Comparison of ENCODE assay signal across 8 cellular contexts in the genomic region with DNA sequence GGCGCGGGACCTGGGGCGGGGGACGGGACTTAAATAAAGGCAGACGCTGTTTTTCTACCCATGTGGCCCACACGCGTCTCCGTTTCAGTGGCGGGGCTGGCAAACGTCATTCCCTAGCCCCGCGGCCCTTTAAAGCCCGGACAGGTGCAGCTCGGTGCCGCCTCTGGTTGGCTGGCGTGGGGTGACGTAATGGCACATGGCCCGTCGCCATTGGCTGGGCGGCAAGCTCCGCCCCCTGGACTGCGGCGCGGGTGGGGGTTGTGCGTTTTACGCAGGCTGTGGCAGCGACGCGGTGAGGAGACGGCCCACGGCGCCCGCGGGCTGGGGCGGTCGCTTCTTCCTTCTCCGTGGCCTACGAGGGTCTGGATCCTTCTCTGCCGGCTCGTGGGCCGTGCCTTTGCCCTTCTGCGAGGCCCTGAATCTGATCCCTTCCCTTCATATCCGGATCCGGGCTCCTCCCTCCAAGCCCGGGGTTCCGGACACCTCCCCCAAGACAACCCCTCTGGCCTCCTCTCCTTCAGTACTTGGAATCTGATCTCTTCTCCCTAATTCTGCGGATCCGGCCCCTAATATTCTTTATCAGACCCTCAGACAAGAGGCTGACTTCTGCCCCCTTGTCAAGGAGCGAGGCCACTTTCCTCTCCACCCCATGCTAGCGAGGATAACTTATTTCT. TPM values are rescaled to one million over a fixed set of nuclear protein-coding genes. Genes with fewer than 3 reads are reported as not detected.
DNase-seq lines count a peak whose midpoint lies in the region; ATAC-seq and TF ChIP-seq lines count a peak whose summit lies in the region.

A gene with protein sequence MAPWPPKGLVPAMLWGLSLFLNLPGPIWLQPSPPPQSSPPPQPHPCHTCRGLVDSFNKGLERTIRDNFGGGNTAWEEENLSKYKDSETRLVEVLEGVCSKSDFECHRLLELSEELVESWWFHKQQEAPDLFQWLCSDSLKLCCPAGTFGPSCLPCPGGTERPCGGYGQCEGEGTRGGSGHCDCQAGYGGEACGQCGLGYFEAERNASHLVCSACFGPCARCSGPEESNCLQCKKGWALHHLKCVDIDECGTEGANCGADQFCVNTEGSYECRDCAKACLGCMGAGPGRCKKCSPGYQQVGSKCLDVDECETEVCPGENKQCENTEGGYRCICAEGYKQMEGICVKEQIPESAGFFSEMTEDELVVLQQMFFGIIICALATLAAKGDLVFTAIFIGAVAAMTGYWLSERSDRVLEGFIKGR (plus strand): TSS at position 274 of the 674 bp plus-strand sequence. CDS start 605 bp downstream, outside the sequence.

- H3K27ac ChIP-seq in adipose tissue (ENCODE audit: low read depth, low read length) (peak within 1 kb of the TSS; percentile 73), heart left ventricle (peak within 1 kb of the TSS; percentile 74 to 98 (median 93))

- H3K27me3 Mint-ChIP-seq in type B pancreatic cell, result no peaks in the 10 kb centered on the region

- DNase-seq in NCI-H1417 treated with DMSO at 0.1 percent for 48 hours (lab: John Stamatoyannopoulos, UW) (peak; percentile 41), T-helper 1 cell (peak; percentile 92 to 97 (median 96)), heart left ventricle (peak; percentile 94 to 98 (median 95)), posterior cingulate gyrus (peak; percentile 95 to 100 (median 98)), type B pancreatic cell (ENCODE audit: extremely low spot score, unreplicated experiment) (peak; percentile 95)

- no peaks in the 10 kb centered on the region for H3K27me3 ChIP-seq in heart left ventricle

- peaks cover 7 to 40% (median 23%) of the 10 kb centered on the region in 12 donors for H3K4me1 ChIP-seq in heart left ventricle

- peak within 1 kb of the TSS; percentile 98 for H3K4me3 Mint-ChIP-seq in type B pancreatic cell

- peaks cover 0 to 55% (median 36%) of the 10 kb centered on the region in 9 donors for H3K36me3 ChIP-seq in heart left ventricle

- peaks cover 22% of the 10 kb centered on the region for H3K36me3 Mint-ChIP-seq in type B pancreatic cell

- no peak for TF ChIP-seq CTCF in GM12875 (IDR thresholded peaks at IDR 0.05; ENCODE audit: borderline replicate concordance, insufficient read depth, low read depth, low read length)
- TF ChIP-seq CTCF in heart left ventricle (IDR thresholded peaks at IDR 0.05), result no peak
- no peak for TF ChIP-seq CTCF in type B pancreatic cell (conservative IDR thresholded peaks at IDR 0.05)

- 0% methylated on average over 34 to 50 of the region's 50 CpGs for WGBS in adipose tissue, 3 donors
- WGBS in heart left ventricle, 4 donors, result 0 to 1% (median 0%) methylated on average over 23 to 50 of the region's 50 CpGs

- peak within 1 kb of the TSS; percentile 99 for H3K27ac Mint-ChIP-seq in type B pancreatic cell

- ATAC-seq in HG02678 (IDR thresholded peaks at IDR 0.05; ENCODE audit: unreplicated experiment) (peak; percentile 85), heart left ventricle (peak; percentile 95 to 98 (median 97))

- peak in 1 of 2 donors; percentile 96 for TF ChIP-seq POLR2A in heart left ventricle (IDR thresholded peaks at IDR 0.05)

- H3K4me3 ChIP-seq in GM12875 (ENCODE audit: low read depth, low read length) (peak within 1 kb of the TSS; percentile 84), heart left ventricle (peak within 1 kb of the TSS; percentile 35 to 92 (median 74))

- H3K9me3 ChIP-seq in heart left ventricle, result no peaks in the 10 kb centered on the region

- no peaks in the 10 kb centered on the region for H3K9me3 Mint-ChIP-seq in type B pancreatic cell

- intact Hi-C loops in heart left ventricle (cut with DNase I), result loop anchor here in 5 of 10 donors (1.0 to 10.0 kb wide), 7 partner anchors 17 to 294 kb away; a partner anchor contains a TSS
- intact Hi-C loops in posterior cingulate gyrus (cut with DNase I), result loop anchor here (5.0 kb wide), 2 partner anchors 41 to 86 kb away; a partner anchor contains a TSS

- peaks cover 19% of the 10 kb centered on the region for H3K4me1 Mint-ChIP-seq in type B pancreatic cell (ENCODE audit: unreplicated experiment)

RNA-seq across cellular contexts. Expression of the gene that starts here (rescaled TPM):
- polyA plus RNA-seq in adipose tissue, result 10 to 100 TPM; 28.4 to 36.0 (median 33.8) TPM
- total RNA-seq in heart left ventricle, result 10 to 100 TPM; 45.9 to 77.8 (median 60.6) TPM
- polyA plus RNA-seq in heart left ventricle, result 10 to 100 TPM; 61.8 to 71.8 TPM
- total RNA-seq in type B pancreatic cell (ENCODE audit: low replicate concordance), result 40.1 and 44.3 TPM in 2 replicates

Comparison
In these comparisons a context has a peak if more than half of its experiments do, and no peak if none do; other contexts are left out.
1. Peak in every context shown above with its lines: DNase-seq, ATAC-seq, H3K4me3 ChIP-seq and H3K27ac ChIP-seq.
2. DNase-seq: peak in every context shown above with its lines; median percentile 98 in posterior cingulate gyrus; 96 in T-helper 1 cell; 95 in heart left ventricle; 95 in type B pancreatic cell; 41 in NCI-H1417 treated with DMSO at 0.1 percent for 48 hours.